In genomic region chr13:41075034-41075433, GRCh38 we compare ENCODE assay signal across 8 cellular contexts. TPM values are rescaled to one million over a fixed set of nuclear protein-coding genes. Genes with fewer than 3 reads are reported as not detected.
A peak's percentile ranks its signal among the peaks of the same experiment; 100 is the strongest.
DNase-seq lines count a peak whose midpoint lies in the region; ATAC-seq, FAIRE-seq and TF ChIP-seq lines count a peak whose summit lies in the region.

No MANE protein-coding gene starts in this region.

- peak; percentile 22 for DNase-seq in A172 (ENCODE audit: low spot score)
- DNase-seq in RWPE1 (ENCODE audit: low spot score), result peak; percentile 53

- POLR2A ChIA-PET in RWPE1 (lab: Yijun Ruan, JAX; ENCODE audit: low non-redundant PET), result no interaction called here

- CTCF ChIA-PET in RWPE1 (lab: Yijun Ruan, JAX), result interaction anchor here (0.6 to 2.7 kb wide), 4 partner anchors 113 to 253 kb away, joined by 3 to 8 read pairs (median 5); no protein-coding TSS in a partner anchor

- FAIRE-seq in G401.6 (lab: Jason Lieb, UNC), result peak; percentile 68
- peak; percentile 73 for FAIRE-seq in endometrium (lab: Jason Lieb, UNC)

- TF ChIP-seq EP300 in neural cell (conservative IDR thresholded peaks at IDR 0.05; ENCODE audit: poor library complexity, severe bottlenecking), result no peak

- H3K27ac ChIP-seq in RWPE1 (no peak overlapping the region), neural cell (ENCODE audit: low read length) (no peak overlapping the region)

- H3F3A ChIP-seq in neural cell (ENCODE audit: insufficient read depth, low read length, poor library complexity, severe bottlenecking), result no peaks in the 10 kb centered on the region

- peak; percentile 64 for TF ChIP-seq CTCF in RWPE1 (conservative IDR thresholded peaks at IDR 0.05; ENCODE audit: low read depth)
- TF ChIP-seq CTCF in neural cell (IDR thresholded peaks at IDR 0.05; ENCODE audit: poor library complexity, severe bottlenecking), result peak; percentile 62

- no peak for ATAC-seq in GM18519 (IDR thresholded peaks at IDR 0.05; ENCODE audit: low FRiP score, unreplicated experiment)
- no peak for ATAC-seq in HG02759 (IDR thresholded peaks at IDR 0.05; ENCODE audit: unreplicated experiment)
- no peak for ATAC-seq in HG02798 (IDR thresholded peaks at IDR 0.05; ENCODE audit: poor library complexity, unreplicated experiment)

- H3K9ac ChIP-seq in neural cell (ENCODE audit: low read length), result no peak overlapping the region

- no peaks in the 10 kb centered on the region for H3K27me3 ChIP-seq in neural cell (ENCODE audit: insufficient read depth, low read depth, low read length)

- H2AFZ ChIP-seq in neural cell (ENCODE audit: low read depth, low read length), result no peak overlapping the region

- no peaks in the 10 kb centered on the region for H3K9me3 ChIP-seq in neural cell (ENCODE audit: low read length)

- no peak overlapping the region for H3K4me3 ChIP-seq in neural cell (ENCODE audit: low read length)

- TF ChIP-seq RAD21 in neural cell (conservative IDR thresholded peaks at IDR 0.05), result peak; percentile 61

- no peaks in the 10 kb centered on the region for H4K20me1 ChIP-seq in neural cell (ENCODE audit: insufficient read depth)

- H3K79me2 ChIP-seq in neural cell (replicated peaks; ENCODE audit: insufficient read depth, low read length), result no peaks in the 10 kb centered on the region

- no peaks in the 10 kb centered on the region for H3K9me2 ChIP-seq in neural cell (ENCODE audit: insufficient read depth, low read length)

- H3K36me3 ChIP-seq in neural cell (ENCODE audit: insufficient read depth, low read length), result no peaks in the 10 kb centered on the region

- no peak overlapping the region for H3K4me2 ChIP-seq in neural cell (ENCODE audit: low read length)

TF ChIP-seq in neural cell, 6 proteins besides CTCF, POLR2A, EP300 and RAD21:
- TF ChIP-seq SMC3 (conservative IDR thresholded peaks at IDR 0.05; ENCODE audit: poor library complexity), result peak; percentile 51
- no peak for TF ChIP-seq REST (IDR thresholded peaks at IDR 0.05; ENCODE audit: borderline replicate concordance)

RNA-seq across cellular contexts. Expression of gene WBP4, which starts 13.7 kb away (rescaled TPM):
- 10.6 and 11.9 TPM in 2 replicates for total RNA-seq in A172 (2014; rRNA removed; shearing (Covaris generic))
- polyA plus RNA-seq in neural cell, result 13.8 and 19.0 TPM in 2 replicates
- 15.3 and 15.6 TPM in 2 replicates for polyA minus RNA-seq in neural cell

RNA-seq across cellular contexts. Expression of gene ELF1, which starts 55.9 kb away (rescaled TPM):
- total RNA-seq in A172 (2014; rRNA removed; shearing (Covaris generic)), result 6.9 and 8.8 TPM in 2 replicates
- 1.1 and 2.0 TPM in 2 replicates for polyA plus RNA-seq in neural cell
- 6.6 and 8.7 TPM in 2 replicates for polyA minus RNA-seq in neural cell

RNA-seq across cellular contexts. Expression of gene KBTBD6, which starts 57.6 kb away (rescaled TPM):
- 10.3 and 11.6 TPM in 2 replicates for total RNA-seq in A172 (2014; rRNA removed; shearing (Covaris generic))
- polyA plus RNA-seq in neural cell, result 29.7 and 31.8 TPM in 2 replicates
- polyA minus RNA-seq in neural cell, result 76.2 and 82.8 TPM in 2 replicates
